8 cellular contexts compared by ENCODE assay signal in the genomic region with DNA sequence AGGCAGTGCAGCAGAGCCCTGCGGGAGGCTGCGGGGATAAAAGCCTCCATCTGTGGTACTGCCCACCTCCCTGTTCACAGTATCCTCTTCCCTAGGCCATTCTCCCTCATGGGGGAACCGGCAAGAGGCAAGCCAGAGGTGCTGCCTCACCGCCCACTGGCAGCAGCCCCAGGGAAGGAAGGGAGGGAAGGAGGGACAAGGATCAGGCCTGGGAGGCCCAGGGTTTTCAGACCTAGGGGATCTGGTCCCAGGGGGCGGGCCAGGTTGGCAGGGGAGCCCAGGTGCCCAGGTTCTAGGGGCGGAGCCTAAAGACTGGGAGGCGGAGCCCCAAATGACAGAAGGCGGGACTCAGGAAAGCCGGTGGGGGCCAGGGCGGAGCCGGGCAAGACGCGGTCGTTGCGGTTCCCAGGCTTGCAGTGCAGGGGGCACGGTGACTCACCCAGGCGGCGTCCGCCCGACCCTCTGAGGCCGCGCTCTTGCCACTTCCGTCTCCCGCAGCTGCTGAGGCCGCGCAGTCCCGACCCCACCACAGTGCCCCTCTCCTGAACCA. TPM values are rescaled to one million over a fixed set of nuclear protein-coding genes. Genes with fewer than 3 reads are reported as not detected.
A peak's percentile ranks its signal among the peaks of the same experiment; 100 is the strongest.
DNase-seq lines count a peak whose midpoint lies in the region; ATAC-seq and TF ChIP-seq lines count a peak whose summit lies in the region.

No MANE protein-coding gene starts in this region.

- TF ChIP-seq CTCF in CD8-positive, alpha-beta T cell (IDR thresholded peaks at IDR 0.05): no peak
- no peak for TF ChIP-seq CTCF in choroid plexus epithelial cell (conservative IDR thresholded peaks at IDR 0.05; ENCODE audit: low read depth, low read length)
- TF ChIP-seq CTCF in natural killer cell (IDR thresholded peaks at IDR 0.05): no peak

- H3K4me1 ChIP-seq in CD8-positive, alpha-beta T cell (ENCODE audit: insufficient read depth, low read length): peaks cover 40% of the 10 kb centered on the region

- no peaks in the 10 kb centered on the region for H3K27me3 ChIP-seq in CD8-positive, alpha-beta T cell (ENCODE audit: insufficient read depth, low read length)

- no peaks in the 10 kb centered on the region for H3K9me3 Mint-ChIP-seq in CD8-positive, alpha-beta T cell
- H3K9me3 Mint-ChIP-seq in natural killer cell: no peaks in the 10 kb centered on the region

- CTCF ChIA-PET in CD8-positive, alpha-beta T cell (lab: Charles Lee): interaction anchor here (1.5 to 2.0 kb wide), 2 partner anchors 33 to 487 kb away, joined by 4 to 29 read pairs; no protein-coding TSS in a partner anchor

- H3K9me3 ChIP-seq in CD8-positive, alpha-beta T cell (ENCODE audit: low read length): no peaks in the 10 kb centered on the region

- POLR2A ChIA-PET in CD8-positive, alpha-beta T cell (lab: Charles Lee): interaction anchor here (0.6 to 1.9 kb wide), 7 partner anchors 114 to 1539 kb away, joined by 3 to 4 read pairs (median 3); partner anchors contain the start of genes MRPS23, SCPEP1 and SMG8

- H3K4me3 ChIP-seq in CD8-positive, alpha-beta T cell (ENCODE audit: low read depth, low read length): peak overlapping the region; percentile 64
- peak overlapping the region; percentile 79 for H3K4me3 ChIP-seq in choroid plexus epithelial cell (ENCODE audit: low read depth, low read length)

- H3K4me1 Mint-ChIP-seq in CD8-positive, alpha-beta T cell (ENCODE audit: low read depth): peaks cover 45% of the 10 kb centered on the region
- H3K4me1 Mint-ChIP-seq in natural killer cell: peaks cover 48 to 59% of the 10 kb centered on the region in 2 donors

- peak overlapping the region; percentile 98 for H3K4me3 Mint-ChIP-seq in CD8-positive, alpha-beta T cell
- H3K4me3 Mint-ChIP-seq in natural killer cell: peak overlapping the region; percentile 97

- intact Hi-C loops in CD8-positive, alpha-beta T cell (cut with DNase I, micrococcal nuclease): loop anchor here (1.0 to 10.0 kb wide), 9 partner anchors 101 to 1685 kb away; partner anchors contain the start of genes SMG8 (in 2 of the 2), C17orf67 (in 1 of the 2), CLTC (in 1 of the 2) and DGKE (in 1 of the 2)
- intact Hi-C loops in natural killer cell (cut with micrococcal nuclease): loop anchor here (5.0 to 10.0 kb wide), 3 partner anchors 180 to 590 kb away; partner anchors contain the start of genes SRSF1 and TRIM37

- no peak for ATAC-seq in CD8-positive, alpha-beta T cell
- no peak for ATAC-seq in natural killer cell
- ATAC-seq in GM18520 (IDR thresholded peaks at IDR 0.05; ENCODE audit: unreplicated experiment): no peak
- ATAC-seq in HG03039 (IDR thresholded peaks at IDR 0.05; ENCODE audit: unreplicated experiment): no peak

- H3K36me3 ChIP-seq in CD8-positive, alpha-beta T cell (ENCODE audit: insufficient read depth, low read length): no peaks in the 10 kb centered on the region

- peaks cover 14% of the 10 kb centered on the region for H3K36me3 Mint-ChIP-seq in CD8-positive, alpha-beta T cell
- H3K36me3 Mint-ChIP-seq in natural killer cell: no peaks in the 10 kb centered on the region

- peak overlapping the region; percentile 63 for H3K27ac ChIP-seq in CD8-positive, alpha-beta T cell (ENCODE audit: low read depth, low read length)

- peak overlapping the region; percentile 95 for H3K27ac Mint-ChIP-seq in CD8-positive, alpha-beta T cell
- peak overlapping the region; percentile 91 to 96 for H3K27ac Mint-ChIP-seq in natural killer cell

- no peak for DNase-seq in CD8-positive, alpha-beta T cell
- DNase-seq in HuH-7.5 (ENCODE audit: low spot score) (peak; percentile 73), choroid plexus epithelial cell (ENCODE audit: low read depth) (no peak), natural killer cell (no peak), NCI-H1417 treated with DMSO at 0.1 percent for 48 hours (lab: John Stamatoyannopoulos, UW) (no peak), T1000 (lab: John Stamatoyannopoulos, UW) (no peak)

- H3K27me3 Mint-ChIP-seq in CD8-positive, alpha-beta T cell (ENCODE audit: low read depth): no peaks in the 10 kb centered on the region
- H3K27me3 Mint-ChIP-seq in natural killer cell (ENCODE audit: low read depth in 2 of 2): peaks cover 0 to 3% of the 10 kb centered on the region in 2 donors

RNA-seq across cellular contexts. Expression of gene MTMR4, which starts 3.0 kb away (rescaled TPM):
- 10 to 100 TPM; 22.1 to 27.7 TPM for total RNA-seq in CD8-positive, alpha-beta T cell
- total RNA-seq in natural killer cell: 10 to 100 TPM; 28.4 to 43.4 (median 39.7) TPM

RNA-seq across cellular contexts. Expression of gene HSF5, which starts 29.2 kb away (rescaled TPM):
- total RNA-seq in CD8-positive, alpha-beta T cell: 1 to 10 TPM; 1.1 to 1.6 TPM
- under 1 TPM; 0.45 to 1.00 (median 0.94) TPM for total RNA-seq in natural killer cell
